Comparison of ENCODE assay signal across 1 cellular context in genomic region chr21:38914531-38915385, GRCh38.
TF ChIP-seq lines count a peak whose summit lies in the region.

No MANE protein-coding gene starts in this region.

TF ChIP-seq in HEK293, 187 proteins besides CTCF, POLR2A, EP300 and RAD21 (continued from another document):
- TF ChIP-seq PATZ1 (tag by site-specific recombination; IDR thresholded peaks at IDR 0.05), result no peak
- TF ChIP-seq KLF10 (tag by site-specific recombination; IDR thresholded peaks at IDR 0.05), result no peak
- TF ChIP-seq, protein P1, sequence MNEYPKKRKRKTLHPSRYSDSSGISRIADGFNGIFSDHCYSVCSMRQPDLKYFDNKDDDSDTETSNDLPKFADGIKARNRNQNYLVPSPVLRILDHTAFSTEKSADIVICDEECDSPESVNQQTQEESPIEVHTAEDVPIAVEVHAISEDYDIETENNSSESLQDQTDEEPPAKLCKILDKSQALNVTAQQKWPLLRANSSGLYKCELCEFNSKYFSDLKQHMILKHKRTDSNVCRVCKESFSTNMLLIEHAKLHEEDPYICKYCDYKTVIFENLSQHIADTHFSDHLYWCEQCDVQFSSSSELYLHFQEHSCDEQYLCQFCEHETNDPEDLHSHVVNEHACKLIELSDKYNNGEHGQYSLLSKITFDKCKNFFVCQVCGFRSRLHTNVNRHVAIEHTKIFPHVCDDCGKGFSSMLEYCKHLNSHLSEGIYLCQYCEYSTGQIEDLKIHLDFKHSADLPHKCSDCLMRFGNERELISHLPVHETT (tag by site-specific recombination; IDR thresholded peaks at IDR 0.05), result no peak
- TF ChIP-seq ZNF596 (tag by site-specific recombination; IDR thresholded peaks at IDR 0.05), result no peak
- no peak for TF ChIP-seq ZFP41 (tag by site-specific recombination; IDR thresholded peaks at IDR 0.05; ENCODE audit: borderline replicate concordance)
- no peak for TF ChIP-seq ZNF76 (tag by site-specific recombination; IDR thresholded peaks at IDR 0.05; ENCODE audit: borderline replicate concordance, low read depth)
- TF ChIP-seq MEIS1 (CRISPR knock-in tag; IDR thresholded peaks at IDR 0.05; ENCODE audit: borderline replicate concordance), result no peak
- TF ChIP-seq, protein P2, sequence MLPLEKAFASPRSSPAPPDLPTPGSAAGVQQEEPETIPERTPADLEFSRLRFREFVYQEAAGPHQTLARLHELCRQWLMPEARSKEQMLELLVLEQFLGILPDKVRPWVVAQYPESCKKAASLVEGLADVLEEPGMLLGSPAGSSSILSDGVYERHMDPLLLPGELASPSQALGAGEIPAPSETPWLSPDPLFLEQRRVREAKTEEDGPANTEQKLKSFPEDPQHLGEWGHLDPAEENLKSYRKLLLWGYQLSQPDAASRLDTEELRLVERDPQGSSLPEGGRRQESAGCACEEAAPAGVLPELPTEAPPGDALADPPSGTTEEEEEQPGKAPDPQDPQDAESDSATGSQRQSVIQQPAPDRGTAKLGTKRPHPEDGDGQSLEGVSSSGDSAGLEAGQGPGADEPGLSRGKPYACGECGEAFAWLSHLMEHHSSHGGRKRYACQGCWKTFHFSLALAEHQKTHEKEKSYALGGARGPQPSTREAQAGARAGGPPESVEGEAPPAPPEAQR (tag by site-specific recombination; IDR thresholded peaks at IDR 0.05), result no peak
- no peak for TF ChIP-seq SP2 (tag by site-specific recombination; IDR thresholded peaks at IDR 0.05)
- TF ChIP-seq SP3 (tag by site-specific recombination; IDR thresholded peaks at IDR 0.05), result no peak
- no peak for TF ChIP-seq ZNF138 (tag by site-specific recombination; IDR thresholded peaks at IDR 0.05; ENCODE audit: borderline replicate concordance)
- TF ChIP-seq BCL11A (tag by site-specific recombination; IDR thresholded peaks at IDR 0.05; ENCODE audit: low read depth), result 0 out of 2 replicates have a peak, but pooled peaks have one; percentile 26
- peak; percentile 77 for TF ChIP-seq BCL11B (tag by site-specific recombination; IDR thresholded peaks at IDR 0.05; ENCODE audit: low read depth)
- no peak for TF ChIP-seq ZNF112 (tag by site-specific recombination; IDR thresholded peaks at IDR 0.05)
- TF ChIP-seq, protein P3, sequence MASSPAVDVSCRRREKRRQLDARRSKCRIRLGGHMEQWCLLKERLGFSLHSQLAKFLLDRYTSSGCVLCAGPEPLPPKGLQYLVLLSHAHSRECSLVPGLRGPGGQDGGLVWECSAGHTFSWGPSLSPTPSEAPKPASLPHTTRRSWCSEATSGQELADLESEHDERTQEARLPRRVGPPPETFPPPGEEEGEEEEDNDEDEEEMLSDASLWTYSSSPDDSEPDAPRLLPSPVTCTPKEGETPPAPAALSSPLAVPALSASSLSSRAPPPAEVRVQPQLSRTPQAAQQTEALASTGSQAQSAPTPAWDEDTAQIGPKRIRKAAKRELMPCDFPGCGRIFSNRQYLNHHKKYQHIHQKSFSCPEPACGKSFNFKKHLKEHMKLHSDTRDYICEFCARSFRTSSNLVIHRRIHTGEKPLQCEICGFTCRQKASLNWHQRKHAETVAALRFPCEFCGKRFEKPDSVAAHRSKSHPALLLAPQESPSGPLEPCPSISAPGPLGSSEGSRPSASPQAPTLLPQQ (tag by site-specific recombination; IDR thresholded peaks at IDR 0.05), result 0 out of 2 replicates have a peak, but pooled peaks have one; percentile 46
- no peak for TF ChIP-seq ZSCAN16 (tag by site-specific recombination; IDR thresholded peaks at IDR 0.05)
- peak; percentile 60 for TF ChIP-seq ZFHX2 (tag by site-specific recombination; conservative IDR thresholded peaks at IDR 0.05)
- TF ChIP-seq ZBTB48 (tag by site-specific recombination; IDR thresholded peaks at IDR 0.05), result no peak
- no peak for TF ChIP-seq ZFP37 (tag by site-specific recombination; IDR thresholded peaks at IDR 0.05)
- TF ChIP-seq ZFP69B (tag by site-specific recombination; IDR thresholded peaks at IDR 0.05), result no peak
- no peak for TF ChIP-seq GLIS1 (tag by site-specific recombination; IDR thresholded peaks at IDR 0.05)
